In genomic region chr11:85582111-85582510, GRCh38 we compare ENCODE assay signal across 24 cellular contexts.
"Had no signal": no experiment of that assay in that cellular context is flagged by ENCODE, and none has a peak within 500 bp of the region (broad histone marks: within the 10 kb centered on the region; RNA-seq: fewer than 3 reads in every experiment).

No MANE protein-coding gene starts in this region.

- H3K27ac Mint-ChIP-seq: activated CD4-positive, alpha-beta T cell treated with anti-CD3 and anti-CD28 coated beads, Interleukin-2, amount 10 ng/mL, durations not matched to agents 24 days and 14 days; activated CD8-positive, alpha-beta memory T cell treated with anti-CD3 and anti-CD28 coated beads, Interleukin-2, amount 10 ng/mL, durations not matched to agents 7 days and 5 days; activated naive CD4-positive, alpha-beta T cell treated with anti-CD3 and anti-CD28 coated beads for 36 hours; activated naive CD8-positive, alpha-beta T cell; brain had no signal

- H3K27me3 ChIP-seq: SJSA1 had no signal

- H3K36me3 ChIP-seq: SJSA1 had no signal

- H3K4me3 ChIP-seq: SJSA1 had no signal

- ATAC-seq: activated CD4-positive, CD25-positive, alpha-beta regulatory T cell treated with anti-CD3 and anti-CD28 coated beads, Interleukin-2, amount 50 U/mL, for 24 hours; activated CD8-positive, alpha-beta memory T cell treated with anti-CD3 and anti-CD28 coated beads, Interleukin-2, amount 10 ng/mL, durations not matched to agents 7 days and 5 days; activated T-cell treated with anti-CD3 and anti-CD28 coated beads, Interleukin-2, amount 50 U/mL, for 4 hours; PC-3; SK-N-SH treated with all-trans-retinoic acid at 6 μM for 48 hours had no signal

- H3K4me1 Mint-ChIP-seq: activated CD4-positive, alpha-beta T cell treated with anti-CD3 and anti-CD28 coated beads, Interleukin-2, amount 10 ng/mL, durations not matched to agents 24 days and 14 days; brain had no signal

- H3K4me1 ChIP-seq: SJSA1 had no signal

- H3K9me3 Mint-ChIP-seq: activated naive CD4-positive, alpha-beta T cell treated with anti-CD3 and anti-CD28 coated beads for 36 hours had no signal

- H3K27ac ChIP-seq: SJSA1 had no signal

- FAIRE-seq: astrocyte, RCC 7860 had no signal

- H3K36me3 Mint-ChIP-seq: activated CD8-positive, alpha-beta memory T cell treated with anti-CD3 and anti-CD28 coated beads, Interleukin-2, amount 10 ng/mL, durations not matched to agents 7 days and 5 days had no signal

- DNase-seq: activated CD4-positive, alpha-beta T cell treated with anti-CD3 and anti-CD28 coated beads, Interleukin-2, amount 10 ng/mL, durations not matched to agents 24 days and 14 days; activated CD4-positive, alpha-beta T cell treated with anti-CD3 and anti-CD28 coated beads, Interleukin-2, amount 50 U/mL, for 48 hours; activated CD8-positive, alpha-beta memory T cell treated with anti-CD3 and anti-CD28 coated beads, Interleukin-2, amount 10 ng/mL, durations not matched to agents 7 days and 5 days; activated gamma-delta T cell; activated naive CD4-positive, alpha-beta T cell treated with anti-CD3 and anti-CD28 coated beads for 36 hours; activated T-cell treated with anti-CD3 and anti-CD28 coated beads, Interleukin-2, amount 50 U/mL, for 4 hours; amygdala; Kasumi-1; NCI-H1105 treated with DMSO at 0.1 percent for 48 hours; NCI-H1436 treated with DMSO at 0.1 percent for 48 hours; NCI-H187; NCI-H2081; NCI-H446; NCI-H524; PC-3; SHP77; SW 1271 had no signal

- H3K27me3 Mint-ChIP-seq: activated naive CD8-positive, alpha-beta T cell had no signal

- H3K9me3 ChIP-seq: SJSA1 had no signal

- H3K4me3 Mint-ChIP-seq: activated CD4-positive, alpha-beta T cell treated with anti-CD3 and anti-CD28 coated beads, Interleukin-2, amount 10 ng/mL, durations not matched to agents 24 days and 14 days; activated CD8-positive, alpha-beta memory T cell treated with anti-CD3 and anti-CD28 coated beads, Interleukin-2, amount 10 ng/mL, durations not matched to agents 7 days and 5 days; activated naive CD4-positive, alpha-beta T cell treated with anti-CD3 and anti-CD28 coated beads for 36 hours; activated naive CD8-positive, alpha-beta T cell; activated T-cell treated with anti-CD3 and anti-CD28 coated beads, Interleukin-2, amount 50 U/mL, for 4 hours; brain had no signal
